In the genomic region with DNA sequence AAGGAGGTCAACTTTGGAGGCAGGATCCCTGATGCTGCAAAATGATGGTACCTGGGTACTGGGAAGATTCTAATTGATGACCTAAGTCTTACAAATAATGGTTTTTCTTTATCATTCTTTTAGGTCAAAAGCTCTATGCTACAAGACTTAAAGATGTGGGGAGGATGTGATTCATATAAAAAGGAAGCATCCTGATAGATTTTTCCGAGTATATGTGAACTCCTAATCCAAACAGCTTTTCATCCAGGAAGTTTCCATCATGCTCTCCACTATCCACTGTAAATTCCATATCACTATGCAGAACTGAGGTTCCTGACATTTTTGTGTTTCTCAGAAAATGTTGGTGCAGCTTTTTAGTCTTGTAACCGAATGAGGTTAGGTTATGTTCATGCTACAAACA, we compare ENCODE assay signal across 33 cellular contexts.
"Had no signal": no experiment of that assay in that cellular context is flagged by ENCODE, and none has a peak within 500 bp of the region (broad histone marks: within the 10 kb centered on the region; RNA-seq: fewer than 3 reads in every experiment).

No MANE protein-coding gene starts in this region.

- H3K27ac Mint-ChIP-seq: activated B cell treated with CpG ODN at 0.5 μM for 24 hours; activated CD4-positive, alpha-beta memory T cell treated with anti-CD3 and anti-CD28 coated beads for 36 hours; activated naive CD4-positive, alpha-beta T cell treated with anti-CD3 and anti-CD28 coated beads for 36 hours; activated naive CD8-positive, alpha-beta T cell; activated naive CD8-positive, alpha-beta T cell treated with anti-CD3 and anti-CD28 coated beads, Interleukin-2, amount 50 U/mL, for 24 hours; activated T-helper 1 cell treated with anti-CD3 and anti-CD28 coated beads, Interleukin-12 subunit alpha, Interleukin-12 subunit beta, Interleukin-2, Interleukin-4 antibody, amounts not matched to agents 30 ng/mL and 10 ng/mL and 1 ng/mL, durations not matched to agents 14 hours and 24 hours and 36 hours had no signal

- H3K4me3 ChIP-seq: ascending aorta, body of pancreas, breast epithelium, MG63, Peyer's patch, SJSA1 had no signal

- H3K9me3 ChIP-seq: ascending aorta, body of pancreas, breast epithelium, MG63, Peyer's patch, SJSA1 had no signal

- H3K4me3 Mint-ChIP-seq: activated B cell treated with CpG ODN at 0.5 μM for 24 hours; activated CD4-positive, alpha-beta memory T cell treated with anti-CD3 and anti-CD28 coated beads for 36 hours; activated naive CD4-positive, alpha-beta T cell treated with anti-CD3 and anti-CD28 coated beads for 36 hours; activated naive CD8-positive, alpha-beta T cell; activated naive CD8-positive, alpha-beta T cell treated with anti-CD3 and anti-CD28 coated beads, Interleukin-2, amount 50 U/mL, for 24 hours; activated T-cell treated with anti-CD3 and anti-CD28 coated beads, Interleukin-2, amount 50 U/mL, for 4 hours; activated T-helper 1 cell treated with anti-CD3 and anti-CD28 coated beads, Interleukin-12 subunit alpha, Interleukin-12 subunit beta, Interleukin-2, Interleukin-4 antibody, amounts not matched to agents 30 ng/mL and 10 ng/mL and 1 ng/mL, durations not matched to agents 14 hours and 24 hours and 36 hours had no signal

- H3K9me3 Mint-ChIP-seq: activated B cell treated with CpG ODN at 0.5 μM for 24 hours; activated CD4-positive, alpha-beta memory T cell treated with anti-CD3 and anti-CD28 coated beads for 36 hours; activated naive CD4-positive, alpha-beta T cell treated with anti-CD3 and anti-CD28 coated beads for 36 hours; activated naive CD8-positive, alpha-beta T cell treated with anti-CD3 and anti-CD28 coated beads, Interleukin-2, amount 50 U/mL, for 24 hours; activated T-cell treated with anti-CD3 and anti-CD28 coated beads, Interleukin-2, amount 50 U/mL, for 4 hours; activated T-helper 1 cell treated with anti-CD3 and anti-CD28 coated beads, Interleukin-12 subunit alpha, Interleukin-12 subunit beta, Interleukin-2, Interleukin-4 antibody, amounts not matched to agents 30 ng/mL and 10 ng/mL and 1 ng/mL, durations not matched to agents 14 hours and 24 hours and 36 hours had no signal

- ATAC-seq: activated naive CD8-positive, alpha-beta T cell treated with anti-CD3 and anti-CD28 coated beads, Interleukin-2, amount 50 U/mL, for 24 hours; activated T-cell treated with anti-CD3 and anti-CD28 coated beads, Interleukin-2, amount 50 U/mL, for 4 hours; body of pancreas had no signal

- H3K27me3 Mint-ChIP-seq: activated CD4-positive, alpha-beta memory T cell treated with anti-CD3 and anti-CD28 coated beads for 36 hours; activated naive CD8-positive, alpha-beta T cell; activated naive CD8-positive, alpha-beta T cell treated with anti-CD3 and anti-CD28 coated beads, Interleukin-2, amount 50 U/mL, for 24 hours had no signal

- H3K27me3 ChIP-seq: ascending aorta, body of pancreas, breast epithelium, MG63, Peyer's patch, SJSA1 had no signal

- H3K4me1 Mint-ChIP-seq: activated B cell treated with CpG ODN at 0.5 μM for 24 hours; activated naive CD8-positive, alpha-beta T cell treated with anti-CD3 and anti-CD28 coated beads, Interleukin-2, amount 50 U/mL, for 24 hours had no signal

- H3K4me1 ChIP-seq: ascending aorta, body of pancreas, breast epithelium, Peyer's patch had no signal

- H3K36me3 Mint-ChIP-seq: activated CD4-positive, alpha-beta memory T cell treated with anti-CD3 and anti-CD28 coated beads for 36 hours; activated naive CD8-positive, alpha-beta T cell had no signal

- H3K36me3 ChIP-seq: ascending aorta, breast epithelium, MG63, Peyer's patch, SJSA1 had no signal

- DNase-seq: activated B cell treated with CpG ODN at 0.5 μM for 24 hours; activated CD4-positive, alpha-beta memory T cell treated with anti-CD3 and anti-CD28 coated beads for 36 hours; activated CD4-positive, alpha-beta T cell treated with anti-CD3 and anti-CD28 coated beads for 4 hours; activated CD4-positive, alpha-beta T cell treated with anti-CD3 and anti-CD28 coated beads, Interleukin-2, amount 50 U/mL, for 1 hour; activated CD4-positive, CD25-positive, alpha-beta regulatory T cell treated with anti-CD3 and anti-CD28 coated beads, Interleukin-2, amount 50 U/mL, for 72 hours; activated CD8-positive, alpha-beta memory T cell treated with anti-CD3 and anti-CD28 coated beads, Interleukin-2, amount 50 U/mL, for 4 hours; activated gamma-delta T cell treated with Interleukin-2 at 50 U/mL for 16 hours; activated naive CD4-positive, alpha-beta T cell treated with anti-CD3 and anti-CD28 coated beads for 36 hours; activated naive CD8-positive, alpha-beta T cell treated with anti-CD3 and anti-CD28 coated beads, Interleukin-2, amount 50 U/mL, for 24 hours; activated T-cell treated with anti-CD3 and anti-CD28 coated beads for 4 hours; activated T-cell treated with anti-CD3 and anti-CD28 coated beads, Interleukin-2, amount 50 U/mL, for 4 hours; body of pancreas; MG63; NCI-H1048; NCI-H1105 treated with DMSO at 0.1 percent for 48 hours; NCI-H1436; NCI-H1694; NCI-H1930; NCI-H2081 treated with DMSO at 0.1 percent for 48 hours; NCI-H345; NCI-H524 treated with DMSO at 0.1 percent for 48 hours; Peyer's patch; RPMI8226; SHP77 treated with DMSO at 0.1 percent for 48 hours; SW 1271; T-helper 1 cell; T-helper 2 cell; T-helper 9 cell had no signal
